20 cellular contexts compared by ENCODE assay signal in the genomic region with DNA sequence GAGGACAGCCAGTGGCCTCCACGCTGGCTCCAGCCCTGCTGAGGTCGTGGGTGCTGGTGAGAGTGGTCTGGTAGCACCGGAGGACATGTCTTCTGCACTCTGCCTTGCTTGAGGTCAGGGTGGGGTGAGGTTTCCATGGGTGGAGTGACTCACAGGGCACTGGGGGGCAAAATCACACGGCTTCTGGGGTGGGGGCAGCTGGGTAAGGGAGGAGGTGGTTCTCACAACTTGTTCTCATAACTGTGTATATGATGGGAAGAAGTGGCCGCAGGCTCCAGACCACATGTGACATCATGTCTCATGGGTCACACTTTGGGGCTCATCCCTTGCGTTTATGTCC. TPM values are rescaled to one million over a fixed set of nuclear protein-coding genes. Genes with fewer than 3 reads are reported as not detected.
DNase-seq lines count a peak whose midpoint lies in the region; ATAC-seq and TF ChIP-seq lines count a peak whose summit lies in the region.
"Had no signal": no experiment of that assay in that cellular context is flagged by ENCODE, and none has a peak within 500 bp of the region (broad histone marks: within the 10 kb centered on the region; RNA-seq: fewer than 3 reads in every experiment).

No MANE protein-coding gene starts in this region.

- H3K4me1 Mint-ChIP-seq in activated T-cell treated with anti-CD3 and anti-CD28 coated beads, Interleukin-2, amount 50 U/mL, for 24 hours (ENCODE audit: low read depth) = peaks cover 60% of the 10 kb centered on the region
- H3K4me1 Mint-ChIP-seq in stimulated activated effector memory CD8-positive, alpha-beta T cell treated with anti-CD3 and anti-CD28 coated beads, Interleukin-12 subunit alpha, Interleukin-12 subunit beta, amount 100 ng/mL, for 72 hours = peaks cover 73% of the 10 kb centered on the region
- H3K4me1 Mint-ChIP-seq: neural crest cell, WTC11 had no signal

- H3K4me3 Mint-ChIP-seq in activated T-cell treated with anti-CD3 and anti-CD28 coated beads, Interleukin-2, amount 50 U/mL, for 24 hours = peak overlapping the region; percentile 92
- peak overlapping the region; percentile 97 for H3K4me3 Mint-ChIP-seq in stimulated activated effector memory CD8-positive, alpha-beta T cell treated with anti-CD3 and anti-CD28 coated beads, Interleukin-12 subunit alpha, Interleukin-12 subunit beta, amount 100 ng/mL, for 72 hours
- H3K4me3 Mint-ChIP-seq: neural crest cell, WTC11 had no signal

- H3K36me3 Mint-ChIP-seq in activated T-cell treated with anti-CD3 and anti-CD28 coated beads, Interleukin-2, amount 50 U/mL, for 24 hours (ENCODE audit: low read depth) = peaks cover 28% of the 10 kb centered on the region
- H3K36me3 Mint-ChIP-seq in stimulated activated effector memory CD8-positive, alpha-beta T cell treated with anti-CD3 and anti-CD28 coated beads, Interleukin-12 subunit alpha, Interleukin-12 subunit beta, amount 100 ng/mL, for 72 hours = peaks cover 56% of the 10 kb centered on the region
- H3K36me3 Mint-ChIP-seq: WTC11 had no signal

- peak; percentile 90 for DNase-seq in NK-92 treated with Interleukin-12 subunit alpha and Interleukin-12 subunit beta, amount 100 ng/mL, for 24 hours (lab: John Stamatoyannopoulos, UW)
- no peak for DNase-seq in NK-92 (lab: John Stamatoyannopoulos, UW; ENCODE audit: unreplicated experiment)
- peak; percentile 62 for DNase-seq in activated T-cell treated with anti-CD3 and anti-CD28 coated beads, Interleukin-2, amount 50 U/mL, for 24 hours
- no peak for DNase-seq in lower lobe of right lung
- DNase-seq in stimulated activated effector memory CD8-positive, alpha-beta T cell treated with anti-CD3 and anti-CD28 coated beads, Interleukin-12 subunit alpha, Interleukin-12 subunit beta, amount 100 ng/mL, for 72 hours (ENCODE audit: low spot score in 2 of 2) = peak; percentile 70 to 93
- DNase-seq in germinal center (ENCODE audit: low spot score) = no peak
- DNase-seq in islet precursor cell = no peak
- DNase-seq in KG1 (lab: John Stamatoyannopoulos, UW) = no peak
- DNase-seq: aorta; Calu3; foreskin fibroblast; NCI-H187; NCI-H774; SJCRH30; stimulated activated CD4-positive, alpha-beta T cell treated with anti-CD3 and anti-CD28 coated beads, Interleukin-12 subunit alpha, Interleukin-12 subunit beta, amount 100 ng/mL, for 4 hours had no signal

- no peaks in the 10 kb centered on the region for H3K36me3 ChIP-seq in lower lobe of right lung
- H3K36me3 ChIP-seq: SJCRH30, suprapubic skin had no signal

- peak; percentile 47 to 53 for ATAC-seq in lower lobe of right lung
- peak; percentile 77 for ATAC-seq in stimulated activated effector memory CD8-positive, alpha-beta T cell treated with anti-CD3 and anti-CD28 coated beads, Interleukin-12 subunit alpha, Interleukin-12 subunit beta, amount 100 ng/mL, for 72 hours

- H3K4me1 ChIP-seq in lower lobe of right lung = no peaks in the 10 kb centered on the region
- H3K4me1 ChIP-seq: suprapubic skin had no signal

- no peak overlapping the region for H3K4me3 ChIP-seq in lower lobe of right lung
- H3K4me3 ChIP-seq: SJCRH30, suprapubic skin had no signal

- H3K9me3 Mint-ChIP-seq in activated T-cell treated with anti-CD3 and anti-CD28 coated beads, Interleukin-2, amount 50 U/mL, for 24 hours = peaks cover 4% of the 10 kb centered on the region
- no peaks in the 10 kb centered on the region for H3K9me3 Mint-ChIP-seq in stimulated activated effector memory CD8-positive, alpha-beta T cell treated with anti-CD3 and anti-CD28 coated beads, Interleukin-12 subunit alpha, Interleukin-12 subunit beta, amount 100 ng/mL, for 72 hours
- H3K9me3 Mint-ChIP-seq: neural crest cell had no signal

- intact Hi-C loops in lower lobe of right lung (cut with DNase I) = no loop called here

- H3K27me3 ChIP-seq in lower lobe of right lung (ENCODE audit: low read depth) = no peaks in the 10 kb centered on the region
- H3K27me3 ChIP-seq: SJCRH30, suprapubic skin had no signal

- TF ChIP-seq CTCF in lower lobe of right lung (IDR thresholded peaks at IDR 0.05) = no peak

- no peaks in the 10 kb centered on the region for H3K27me3 Mint-ChIP-seq in activated T-cell treated with anti-CD3 and anti-CD28 coated beads, Interleukin-2, amount 50 U/mL, for 24 hours

- H3K27ac ChIP-seq in lower lobe of right lung = peak overlapping the region; percentile 58
- H3K27ac ChIP-seq: 22Rv1, SJCRH30, suprapubic skin had no signal

- peak overlapping the region; percentile 93 for H3K27ac Mint-ChIP-seq in activated T-cell treated with anti-CD3 and anti-CD28 coated beads, Interleukin-2, amount 50 U/mL, for 24 hours
- peak overlapping the region; percentile 97 for H3K27ac Mint-ChIP-seq in stimulated activated effector memory CD8-positive, alpha-beta T cell treated with anti-CD3 and anti-CD28 coated beads, Interleukin-12 subunit alpha, Interleukin-12 subunit beta, amount 100 ng/mL, for 72 hours

- no peaks in the 10 kb centered on the region for H3K9me3 ChIP-seq in lower lobe of right lung
- H3K9me3 ChIP-seq: SJCRH30, suprapubic skin had no signal

RNA-seq across cellular contexts. Expression of a gene that starts 0.9 kb away (rescaled TPM):
- total RNA-seq in lower lobe of right lung = 29.5 TPM
- total RNA-seq: Calu3, kidney epithelial cell, neural crest cell, SJCRH30 had no signal

Comparison
In these comparisons a context has a peak if more than half of its experiments do, and no peak if none do; other contexts are left out.
1. DNase-seq: peak in NK-92 treated with Interleukin-12 subunit alpha and Interleukin-12 subunit beta, amount 100 ng/mL, for 24 hours (single experiment), activated T-cell treated with anti-CD3 and anti-CD28 coated beads, Interleukin-2, amount 50 U/mL, for 24 hours (single experiment) and stimulated activated effector memory CD8-positive, alpha-beta T cell treated with anti-CD3 and anti-CD28 coated beads, Interleukin-12 subunit alpha, Interleukin-12 subunit beta, amount 100 ng/mL, for 72 hours (2 of 2); none in NK-92 (single experiment), lower lobe of right lung (single experiment), germinal center (single experiment), islet precursor cell (single experiment) and KG1 (single experiment).